ENCODE assay signal across 14 cellular contexts in genomic region chr6:15956205-15957106, GRCh38.
DNase-seq lines count a peak whose midpoint lies in the region; ATAC-seq and FAIRE-seq lines count a peak whose summit lies in the region.
"Had no signal": no experiment of that assay in that cellular context is flagged by ENCODE, and none has a peak within 500 bp of the region (broad histone marks: within the 10 kb centered on the region; RNA-seq: fewer than 3 reads in every experiment).

No MANE protein-coding gene starts in this region.

- DNase-seq in DMS79 (lab: John Stamatoyannopoulos, UW) (peak; percentile 11), NCI-H510A (lab: John Stamatoyannopoulos, UW) (peak; percentile 38), brain pericyte (ENCODE audit: low read depth, low spot score) (peak; percentile 68), mucosa of gallbladder (ENCODE audit: low spot score) (peak; percentile 44), frontal cortex (ENCODE audit: low spot score in 2 of 2) (no peak)
- DNase-seq: activated naive CD4-positive, alpha-beta T cell treated with anti-CD3 and anti-CD28 coated beads for 36 hours; BE2C; esophagus squamous epithelium; KG1; NCI-H2081 had no signal

- FAIRE-seq in frontal cortex (lab: Jason Lieb, UNC): no peak
- FAIRE-seq: TTC549 had no signal

- ATAC-seq in GM19395 (IDR thresholded peaks at IDR 0.05; ENCODE audit: unreplicated experiment) (no peak), HG02938 (IDR thresholded peaks at IDR 0.05; ENCODE audit: unreplicated experiment) (no peak), GM21360 (IDR thresholded peaks at IDR 0.05; ENCODE audit: unreplicated experiment) (no peak)

Comparison
In these comparisons a context has a peak if more than half of its experiments do, and no peak if none do; other contexts are left out.
1. DNase-seq: peak in DMS79 (single experiment), NCI-H510A (single experiment), brain pericyte (single experiment) and mucosa of gallbladder (single experiment); none in frontal cortex (0 of 2).